In the genomic region with DNA sequence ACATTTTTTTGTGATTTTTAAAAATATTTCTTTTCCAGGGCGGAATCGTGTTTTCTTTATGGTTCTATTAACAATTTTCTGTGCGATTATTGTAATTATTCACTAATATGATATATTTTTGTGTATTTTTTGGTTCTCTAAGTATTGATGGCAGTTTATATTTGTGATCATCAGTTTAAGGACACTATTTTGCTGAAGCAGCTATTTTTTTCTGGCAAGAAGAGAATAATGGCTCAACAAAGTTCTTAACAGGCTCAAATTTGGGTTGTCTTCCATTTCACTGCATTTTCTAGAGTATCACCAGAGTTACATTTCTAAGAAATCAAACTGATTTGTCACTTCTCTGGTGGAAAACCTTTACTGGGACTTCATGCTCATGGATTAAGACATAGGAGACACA, we compare ENCODE assay signal across 21 cellular contexts.
"Had no signal": no experiment of that assay in that cellular context is flagged by ENCODE, and none has a peak within 500 bp of the region (broad histone marks: within the 10 kb centered on the region; RNA-seq: fewer than 3 reads in every experiment).

No MANE protein-coding gene starts in this region.

- H3K27ac ChIP-seq: epithelial cell of prostate, esophagus muscularis mucosa, gastroesophageal sphincter, left ventricle myocardium inferior, lower lobe of right lung, neutrophil, psoas muscle had no signal

- H3K36me3 ChIP-seq: esophagus muscularis mucosa, gastroesophageal sphincter, left ventricle myocardium inferior, lower lobe of right lung, neutrophil had no signal

- ATAC-seq: effector memory CD8-positive, alpha-beta T cell; gastroesophageal sphincter; left cardiac atrium; lower lobe of right lung; mucosa of descending colon; naive thymus-derived CD8-positive, alpha-beta T cell; psoas muscle; sciatic nerve had no signal

- H3K4me1 ChIP-seq: gastroesophageal sphincter, lower lobe of right lung, psoas muscle had no signal

- H3K9me3 ChIP-seq: esophagus muscularis mucosa, gastroesophageal sphincter, left ventricle myocardium inferior, lower lobe of right lung, mucosa of descending colon, neutrophil, psoas muscle had no signal

- DNase-seq: effector memory CD8-positive, alpha-beta T cell; glutamatergic neuron; immature natural killer cell; kidney; left cardiac atrium; left ventricle myocardium inferior; lower lobe of right lung; mucosa of descending colon; naive thymus-derived CD8-positive, alpha-beta T cell; psoas muscle; retina; stimulated activated CD4-positive, alpha-beta T cell treated with anti-CD3 and anti-CD28 coated beads, Interleukin-12 subunit alpha, Interleukin-12 subunit beta, amount 100 ng/mL, for 4 hours; stimulated activated CD4-positive, alpha-beta T cell treated with anti-CD3 and anti-CD28 coated beads, Interleukin-2, amount 100 ng/mL, for 48 hours; stimulated activated naive CD4-positive, alpha-beta T cell treated with Interleukin-2 at 50 U/mL for 16 hours had no signal

- FAIRE-seq: colon, urothelium cell line had no signal

- H3K4me3 ChIP-seq: esophagus muscularis mucosa, gastroesophageal sphincter, left ventricle myocardium inferior, lower lobe of right lung, mucosa of descending colon, psoas muscle had no signal

- H3K27me3 ChIP-seq: esophagus muscularis mucosa, gastroesophageal sphincter, neutrophil had no signal
